In genomic region chr15:61381501-61381900, GRCh38 we compare ENCODE assay signal across 35 cellular contexts.
"Had no signal": no experiment of that assay in that cellular context is flagged by ENCODE, and none has a peak within 500 bp of the region (broad histone marks: within the 10 kb centered on the region; RNA-seq: fewer than 3 reads in every experiment).

No MANE protein-coding gene starts in this region.

- DNase-seq: Kasumi-1, KG1, MG63, MM.1S, MV-4-11, NCI-H1048, NCI-H1092, NCI-H1092 treated with DMSO at 0.1 percent for 48 hours, NCI-H1105, NCI-H1105 treated with DMSO at 0.1 percent for 48 hours, NCI-H1417, NCI-H1417 treated with DMSO at 0.1 percent for 48 hours, NCI-H1436, NCI-H1436 treated with DMSO at 0.1 percent for 48 hours, NCI-H146, NCI-H1694, NCI-H1694 treated with DMSO at 0.1 percent for 48 hours, NCI-H187, NCI-H187 treated with DMSO at 0.1 percent for 48 hours, NCI-H1930, NCI-H2029, NCI-H2029 treated with DMSO at 0.1 percent for 48 hours, NCI-H2081, NCI-H2081 treated with DMSO at 0.1 percent for 48 hours, NCI-H2107, NCI-H2171, NCI-H2171 treated with DMSO at 0.1 percent for 48 hours, NCI-H2227 treated with DMSO at 0.1 percent for 48 hours, NCI-H226, NCI-H345, NCI-H446, NCI-H446 treated with DMSO at 0.1 percent for 48 hours, NCI-H510A, NCI-H510A treated with DMSO at 0.1 percent for 48 hours had no signal

- H3K27ac ChIP-seq: KMS-11 had no signal

- H3K4me2 ChIP-seq: KMS-11 had no signal

- H3K9ac ChIP-seq: KMS-11 had no signal

- H3K36me3 ChIP-seq: MG63 had no signal

- H3K4me3 ChIP-seq: MG63 had no signal

- H3K27me3 ChIP-seq: MG63 had no signal
